ENCODE assay signal across 20 cellular contexts in genomic region chr6:167245586-167245985, GRCh38. TPM values are rescaled to one million over a fixed set of nuclear protein-coding genes. Genes with fewer than 3 reads are reported as not detected.
DNase-seq lines count a peak whose midpoint lies in the region; TF ChIP-seq lines count a peak whose summit lies in the region.
"Had no signal": no experiment of that assay in that cellular context is flagged by ENCODE, and none has a peak within 500 bp of the region (broad histone marks: within the 10 kb centered on the region; RNA-seq: fewer than 3 reads in every experiment).

No MANE protein-coding gene starts in this region.

- H3K4me1 ChIP-seq in iPS DF 6.9 (ENCODE audit: control insufficient read depth, insufficient read depth, low read length), result peaks cover 12% of the 10 kb centered on the region
- H3K4me1 ChIP-seq in neural progenitor cell, result peaks cover 27% of the 10 kb centered on the region

- H3K4me2 ChIP-seq in neural progenitor cell, result no peak overlapping the region

- no peaks in the 10 kb centered on the region for H3K27me3 ChIP-seq in WERI-Rb-1 (ENCODE audit: insufficient read depth, low read depth, severe bottlenecking)
- H3K27me3 ChIP-seq in iPS DF 6.9 (ENCODE audit: control insufficient read depth, insufficient read depth, low read length), result no peaks in the 10 kb centered on the region
- H3K27me3 ChIP-seq in neural progenitor cell, result no peaks in the 10 kb centered on the region
- H3K27me3 ChIP-seq: BE2C had no signal

- peaks cover 9% of the 10 kb centered on the region for H3K27me3 Mint-ChIP-seq in neural progenitor cell (ENCODE audit: insufficient read depth, low read depth)
- H3K27me3 Mint-ChIP-seq in chondrocyte (ENCODE audit: low read depth), result peaks cover 13% of the 10 kb centered on the region
- H3K27me3 Mint-ChIP-seq in activated naive CD4-positive, alpha-beta T cell treated with anti-CD3 and anti-CD28 coated beads for 36 hours (ENCODE audit: low read depth), result no peaks in the 10 kb centered on the region

- H2AFZ ChIP-seq in neural progenitor cell (replicated peaks), result no peak overlapping the region

- intact Hi-C loops in activated naive CD4-positive, alpha-beta T cell treated with anti-CD3 and anti-CD28 coated beads for 36 hours (cut with micrococcal nuclease), result no loop called here

- TF ChIP-seq CTCF in WERI-Rb-1 (IDR thresholded peaks at IDR 0.05; ENCODE audit: low read depth, low read length) (no peak), neural progenitor cell (IDR thresholded peaks at IDR 0.05) (no peak), chondrocyte (IDR thresholded peaks at IDR 0.05) (no peak)

- H3K4me1 Mint-ChIP-seq in neural progenitor cell (peaks cover 45% of the 10 kb centered on the region), chondrocyte (ENCODE audit: low read depth) (no peaks in the 10 kb centered on the region)
- no peaks in the 10 kb centered on the region for H3K4me1 Mint-ChIP-seq in activated naive CD4-positive, alpha-beta T cell treated with anti-CD3 and anti-CD28 coated beads for 36 hours (ENCODE audit: low read depth)

- H3K27ac Mint-ChIP-seq in neural progenitor cell, result peak overlapping the region; percentile 93
- no peak overlapping the region for H3K27ac Mint-ChIP-seq in chondrocyte (ENCODE audit: unreplicated experiment)
- H3K27ac Mint-ChIP-seq in activated naive CD4-positive, alpha-beta T cell treated with anti-CD3 and anti-CD28 coated beads for 36 hours, result no peak overlapping the region
- H3K27ac Mint-ChIP-seq: CD8-positive, alpha-beta T cell had no signal

- no peaks in the 10 kb centered on the region for H3K9me3 ChIP-seq in WERI-Rb-1 (ENCODE audit: severe bottlenecking)
- no peaks in the 10 kb centered on the region for H3K9me3 ChIP-seq in iPS DF 6.9 (ENCODE audit: control insufficient read depth, insufficient read depth, low read length)
- no peaks in the 10 kb centered on the region for H3K9me3 ChIP-seq in neural progenitor cell (ENCODE audit: low read depth)
- H3K9me3 ChIP-seq: BE2C had no signal

- H3K36me3 Mint-ChIP-seq in neural progenitor cell (no peaks in the 10 kb centered on the region), chondrocyte (ENCODE audit: low read depth) (no peaks in the 10 kb centered on the region)
- no peaks in the 10 kb centered on the region for H3K36me3 Mint-ChIP-seq in activated naive CD4-positive, alpha-beta T cell treated with anti-CD3 and anti-CD28 coated beads for 36 hours (ENCODE audit: low read depth)
- H3K36me3 Mint-ChIP-seq: CD8-positive, alpha-beta T cell had no signal

- H3K27ac ChIP-seq in WERI-Rb-1 (peak overlapping the region; percentile 84), iPS DF 6.9 (ENCODE audit: low read length) (peak overlapping the region; percentile 85), neural progenitor cell (no peak overlapping the region)
- H3K27ac ChIP-seq: HL-60 had no signal

- no peaks in the 10 kb centered on the region for H4K20me1 ChIP-seq in neural progenitor cell (ENCODE audit: low read depth)

- CTCF ChIA-PET in activated naive CD4-positive, alpha-beta T cell treated with anti-CD3 and anti-CD28 coated beads for 36 hours (lab: Charles Lee), result interaction anchor here (0.7 kb wide), 1 partner anchor 288 kb away, joined by 3 read pairs; no protein-coding TSS in a partner anchor

- H3K9me3 Mint-ChIP-seq in neural progenitor cell, result peaks cover 3% of the 10 kb centered on the region
- H3K9me3 Mint-ChIP-seq in chondrocyte (ENCODE audit: low read depth), result no peaks in the 10 kb centered on the region
- H3K9me3 Mint-ChIP-seq in activated naive CD4-positive, alpha-beta T cell treated with anti-CD3 and anti-CD28 coated beads for 36 hours, result no peaks in the 10 kb centered on the region
- H3K9me3 Mint-ChIP-seq: CD8-positive, alpha-beta T cell had no signal

- DNase-seq in NCI-H2171 treated with DMSO at 0.1 percent for 48 hours (lab: John Stamatoyannopoulos, UW) (peak; percentile 14), NCI-H2171 (lab: John Stamatoyannopoulos, UW) (no peak), WERI-Rb-1 (no peak), iPS DF 6.9 (ENCODE audit: low read depth, low spot score) (no peak), neural progenitor cell (ENCODE audit: low spot score) (no peak), chondrocyte (ENCODE audit: low spot score) (no peak), A172 (ENCODE audit: low spot score) (no peak)
- DNase-seq in activated naive CD4-positive, alpha-beta T cell treated with anti-CD3 and anti-CD28 coated beads for 36 hours, result no peak
- DNase-seq: 8988T; BE2C; Calu3; CD8-positive, alpha-beta T cell; MM.1S; NCI-H1092; NCI-H1694; NCI-H2081 treated with DMSO at 0.1 percent for 48 hours; NCI-H510A had no signal

- no peak overlapping the region for H3K9ac ChIP-seq in neural progenitor cell

- H3K79me2 ChIP-seq in neural progenitor cell (ENCODE audit: low read depth), result no peaks in the 10 kb centered on the region

- no CpG with 5 or more reads among the region's 3 CpGs for whole genome bisulfite sequencing in iPS DF 6.9 (ENCODE audit: insufficient coverage, insufficient read length)

- H3K4me3 Mint-ChIP-seq in neural progenitor cell, result no peak overlapping the region
- no peak overlapping the region for H3K4me3 Mint-ChIP-seq in chondrocyte (ENCODE audit: unreplicated experiment)
- no peak overlapping the region for H3K4me3 Mint-ChIP-seq in activated naive CD4-positive, alpha-beta T cell treated with anti-CD3 and anti-CD28 coated beads for 36 hours
- H3K4me3 Mint-ChIP-seq: CD8-positive, alpha-beta T cell had no signal

- H3K36me3 ChIP-seq in WERI-Rb-1 (no peaks in the 10 kb centered on the region), iPS DF 6.9 (ENCODE audit: control insufficient read depth, insufficient read depth, low read length) (no peaks in the 10 kb centered on the region), neural progenitor cell (no peaks in the 10 kb centered on the region)
- H3K36me3 ChIP-seq: BE2C had no signal

- H3F3A ChIP-seq in neural progenitor cell (ENCODE audit: low read depth), result peaks cover 3% of the 10 kb centered on the region

- H3K4me3 ChIP-seq in WERI-Rb-1 (ENCODE audit: low read depth, low read length) (no peak overlapping the region), iPS DF 6.9 (ENCODE audit: low read length) (no peak overlapping the region), neural progenitor cell (no peak overlapping the region)

RNA-seq across cellular contexts. Expression of gene UNC93A, which starts 45.5 kb away (rescaled TPM):
- total RNA-seq in neural progenitor cell (ENCODE audit: low replicate concordance), result 0.28 TPM in 1 of 2 replicates, not detected in the other
- total RNA-seq in chondrocyte, result not detected in 3 replicates
- not detected for total RNA-seq in activated naive CD4-positive, alpha-beta T cell treated with anti-CD3 and anti-CD28 coated beads for 36 hours
- total RNA-seq in A172 (2014; rRNA removed; shearing (Covaris generic)), result not detected in 2 replicates
- total RNA-seq: Calu3; CD8-positive, alpha-beta T cell; HT1080; LHCN-M2 had no signal
